ENCODE assay signal across 23 cellular contexts in genomic region chr12:75997658-75998057, GRCh38. TPM values are rescaled to one million over a fixed set of nuclear protein-coding genes. Genes with fewer than 3 reads are reported as not detected.
DNase-seq lines count a peak whose midpoint lies in the region; ATAC-seq, FAIRE-seq and TF ChIP-seq lines count a peak whose summit lies in the region.
"Had no signal": no experiment of that assay in that cellular context is flagged by ENCODE, and none has a peak within 500 bp of the region (broad histone marks: within the 10 kb centered on the region; RNA-seq: fewer than 3 reads in every experiment).

No MANE protein-coding gene starts in this region.

- H4K91ac ChIP-seq in mesenchymal stem cell (ENCODE audit: low read length), result no peak overlapping the region

- 24% methylated on average over 3 of the region's 3 CpGs for WGBS in K562 (ENCODE audit: insufficient coverage, low coverage, missing lambda C conversion rate)
- 55% methylated on average over 3 of the region's 3 CpGs for WGBS in mesenchymal stem cell

- no peak overlapping the region for H3K9ac ChIP-seq in K562 (ENCODE audit: insufficient read depth in 1 of 2, low read depth in 2 of 2, low read length in 2 of 2)
- H3K9ac ChIP-seq in mesenchymal stem cell (ENCODE audit: low read length), result peak overlapping the region; percentile 7
- H3K9ac ChIP-seq: BLaER1 had no signal

- no peak overlapping the region for H3K14ac ChIP-seq in mesenchymal stem cell (ENCODE audit: low read length in 2 of 2)

- no peaks in the 10 kb centered on the region for H3K36me3 Mint-ChIP-seq in activated naive CD8-positive, alpha-beta T cell treated with anti-CD3 and anti-CD28 coated beads, Interleukin-2, amount 50 U/mL, for 24 hours (ENCODE audit: low read depth)
- no peaks in the 10 kb centered on the region for H3K36me3 Mint-ChIP-seq in activated naive CD8-positive, alpha-beta T cell treated with anti-CD3 and anti-CD28 coated beads for 36 hours
- H3K36me3 Mint-ChIP-seq in HFFc6 (ENCODE audit: low read depth), result no peaks in the 10 kb centered on the region

- POLR2A ChIA-PET in K562 (lab: Yijun Ruan, JAX), result no interaction called here

- no peak overlapping the region for H2AK5ac ChIP-seq in mesenchymal stem cell (ENCODE audit: low read length, severe bottlenecking)

- H3K4me3 Mint-ChIP-seq in activated naive CD8-positive, alpha-beta T cell treated with anti-CD3 and anti-CD28 coated beads, Interleukin-2, amount 50 U/mL, for 24 hours, result no peak overlapping the region
- H3K4me3 Mint-ChIP-seq in activated naive CD8-positive, alpha-beta T cell treated with anti-CD3 and anti-CD28 coated beads for 36 hours, result no peak overlapping the region
- no peak overlapping the region for H3K4me3 Mint-ChIP-seq in HFFc6
- H3K4me3 Mint-ChIP-seq: CD4-positive, alpha-beta T cell; H9 had no signal

- H3K27me3 ChIP-seq in K562 (ENCODE audit: control insufficient read depth in 2 of 2, insufficient read depth in 2 of 2, low read length in 2 of 2) (no peaks in the 10 kb centered on the region), mesenchymal stem cell (ENCODE audit: control insufficient read depth in 1 of 2, insufficient read depth in 1 of 2, low read length in 2 of 2) (no peaks in the 10 kb centered on the region), H7 (ENCODE audit: control insufficient read depth, insufficient read depth, low read length) (no peaks in the 10 kb centered on the region)
- H3K27me3 ChIP-seq: BLaER1 had no signal

- in situ Hi-C loops in K562 (cut with MboI), result no loop called here

- CTCF ChIA-PET in K562 (lab: Yijun Ruan, JAX; ENCODE audit: low intra/inter-chr PET ratio), result no interaction called here

- H3K18ac ChIP-seq in mesenchymal stem cell (ENCODE audit: low read depth in 1 of 2, low read length in 2 of 2), result no peak overlapping the region

- H3K9me1 ChIP-seq in K562 (ENCODE audit: control insufficient read depth, insufficient read depth, low read length), result no peaks in the 10 kb centered on the region

- no peak overlapping the region for H3K4me2 ChIP-seq in K562 (ENCODE audit: insufficient read depth, low read length)
- H3K4me2 ChIP-seq in mesenchymal stem cell (ENCODE audit: low read length, poor library complexity, severe bottlenecking), result no peak overlapping the region
- H3K4me2 ChIP-seq: BLaER1 had no signal

- no peak overlapping the region for H2BK15ac ChIP-seq in mesenchymal stem cell (ENCODE audit: low read depth, poor library complexity, severe bottlenecking)

- TF ChIP-seq RAD21 in K562 (CRISPR knock-in tag; conservative IDR thresholded peaks at IDR 0.05 in 1 of 2, IDR thresholded peaks at IDR 0.05 in 1 of 2), result no peak

- H3K4me3 ChIP-seq in K562, result no peak overlapping the region
- no peak overlapping the region for H3K4me3 ChIP-seq in mesenchymal stem cell (ENCODE audit: insufficient read depth in 1 of 2, low read depth in 1 of 2, low read length in 2 of 2)
- no peak overlapping the region for H3K4me3 ChIP-seq in H7 (ENCODE audit: insufficient read depth, low read depth, low read length)
- H3K4me3 ChIP-seq: BLaER1 had no signal

- H3K9me3 Mint-ChIP-seq in activated naive CD8-positive, alpha-beta T cell treated with anti-CD3 and anti-CD28 coated beads, Interleukin-2, amount 50 U/mL, for 24 hours, result no peaks in the 10 kb centered on the region
- H3K9me3 Mint-ChIP-seq in activated naive CD8-positive, alpha-beta T cell treated with anti-CD3 and anti-CD28 coated beads for 36 hours, result peaks cover 2% of the 10 kb centered on the region
- H3K9me3 Mint-ChIP-seq in HFFc6, result no peaks in the 10 kb centered on the region
- H3K9me3 Mint-ChIP-seq: CD4-positive, alpha-beta T cell; H9 had no signal

- BruUV-seq in K562 (replicated peaks; lab: Mats Ljungman, UMichigan), result no TSS peak

- no peak for TF ChIP-seq CTCF in HFFc6 (IDR thresholded peaks at IDR 0.05)
- no peak for TF ChIP-seq CTCF in K562 (IDR thresholded peaks at IDR 0.05 in 2 of 3, conservative IDR thresholded peaks at IDR 0.05 in 1 of 3; ENCODE audit: insufficient read depth in 2 of 3, low read depth in 1 of 3, low read length in 3 of 3)

- H2AFZ ChIP-seq in K562 (ENCODE audit: low read depth, low read length), result 0 out of 2 replicates have a peak overlapping the region, but pooled peaks have one; percentile 28
- no peak overlapping the region for H2AFZ ChIP-seq in mesenchymal stem cell (ENCODE audit: low read depth, low read length)

- H3K9me3 ChIP-seq in K562 (replicated peaks; ENCODE audit: control insufficient read depth, insufficient read depth, low read depth, low read length) (no peaks in the 10 kb centered on the region), mesenchymal stem cell (ENCODE audit: control insufficient read depth, low read length) (no peaks in the 10 kb centered on the region)
- H3K9me3 ChIP-seq: BLaER1 had no signal

- H4K20me1 ChIP-seq in K562 (replicated peaks; ENCODE audit: control insufficient read depth, insufficient read depth, low read length), result no peaks in the 10 kb centered on the region
- H4K20me1 ChIP-seq: BLaER1 had no signal

- no peak overlapping the region for H3K4ac ChIP-seq in mesenchymal stem cell (ENCODE audit: low read depth in 1 of 2, low read length in 2 of 2)

- no peak for TF ChIP-seq EP300 in K562 (IDR thresholded peaks at IDR 0.05; ENCODE audit: low read length)

- FAIRE-seq in K562 (lab: Jason Lieb, UNC), result no peak

- H3K79me2 ChIP-seq in K562 (ENCODE audit: control insufficient read depth, insufficient read depth, low read length), result no peaks in the 10 kb centered on the region

- DNase-seq in activated naive CD8-positive, alpha-beta T cell treated with anti-CD3 and anti-CD28 coated beads, Interleukin-2, amount 50 U/mL, for 24 hours, result no peak
- DNase-seq in activated naive CD8-positive, alpha-beta T cell treated with anti-CD3 and anti-CD28 coated beads for 36 hours, result no peak
- DNase-seq in HFFc6 (no peak), K562 (ENCODE audit: extremely low read depth in 1 of 4, low spot score in 3 of 4) (no peak), mesenchymal stem cell (no peak), H7 (no peak), kidney glomerular epithelial cell (lab: John Stamatoyannopoulos, UW) (no peak)
- DNase-seq: ACHN; CD4-positive, alpha-beta T cell; COR-L47; DMS 273 treated with DMSO at 0.1 percent for 48 hours; DMS79 treated with DMSO at 0.1 percent for 48 hours; H9; MV-4-11; NCI-H1105 treated with DMSO at 0.1 percent for 48 hours; NCI-H2081; NCI-H2171 treated with DMSO at 0.1 percent for 48 hours; NCI-H524 treated with DMSO at 0.1 percent for 48 hours; NCI-H82; SHP77 had no signal

- no peak overlapping the region for H4K8ac ChIP-seq in mesenchymal stem cell (ENCODE audit: low read length)

- H3K27me3 Mint-ChIP-seq in activated naive CD8-positive, alpha-beta T cell treated with anti-CD3 and anti-CD28 coated beads, Interleukin-2, amount 50 U/mL, for 24 hours, result no peaks in the 10 kb centered on the region
- no peaks in the 10 kb centered on the region for H3K27me3 Mint-ChIP-seq in activated naive CD8-positive, alpha-beta T cell treated with anti-CD3 and anti-CD28 coated beads for 36 hours
- no peaks in the 10 kb centered on the region for H3K27me3 Mint-ChIP-seq in HFFc6 (ENCODE audit: insufficient read depth)
- H3K27me3 Mint-ChIP-seq: CD4-positive, alpha-beta T cell had no signal

- peaks cover 51% of the 10 kb centered on the region for H3K4me1 Mint-ChIP-seq in activated naive CD8-positive, alpha-beta T cell treated with anti-CD3 and anti-CD28 coated beads, Interleukin-2, amount 50 U/mL, for 24 hours
- H3K4me1 Mint-ChIP-seq in activated naive CD8-positive, alpha-beta T cell treated with anti-CD3 and anti-CD28 coated beads for 36 hours, result peaks cover 29% of the 10 kb centered on the region
- peaks cover 72% of the 10 kb centered on the region for H3K4me1 Mint-ChIP-seq in HFFc6 (ENCODE audit: low read depth)

- H3K27ac Mint-ChIP-seq in activated naive CD8-positive, alpha-beta T cell treated with anti-CD3 and anti-CD28 coated beads, Interleukin-2, amount 50 U/mL, for 24 hours, result peak overlapping the region; percentile 23
- no peak overlapping the region for H3K27ac Mint-ChIP-seq in activated naive CD8-positive, alpha-beta T cell treated with anti-CD3 and anti-CD28 coated beads for 36 hours
- H3K27ac Mint-ChIP-seq in HFFc6, result peak overlapping the region; percentile 37
- H3K27ac Mint-ChIP-seq: CD4-positive, alpha-beta T cell; H9 had no signal

- TF ChIP-seq POLR2A in K562 (conservative IDR thresholded peaks at IDR 0.05), result no peak

- H3K23ac ChIP-seq in mesenchymal stem cell (ENCODE audit: low read length in 2 of 2), result no peak overlapping the region

- H3K4me1 ChIP-seq in K562 (replicated peaks in 1 of 2; ENCODE audit: control insufficient read depth in 2 of 2, insufficient read depth in 2 of 2, low read length in 2 of 2) (peaks cover 0 to 2% of the 10 kb centered on the region in 2 experiments; a peak in 1 of 5 replicates), mesenchymal stem cell (ENCODE audit: control insufficient read depth, insufficient read depth, low read depth, low read length) (peaks cover 1% of the 10 kb centered on the region)
- H3K4me1 ChIP-seq: BLaER1 had no signal

- H3K36me3 ChIP-seq in K562 (ENCODE audit: control insufficient read depth, insufficient read depth, low read length) (no peaks in the 10 kb centered on the region), mesenchymal stem cell (ENCODE audit: control insufficient read depth in 1 of 2, insufficient read depth in 2 of 2, low read depth in 1 of 2, low read length in 2 of 2) (no peaks in the 10 kb centered on the region), H7 (replicated peaks; ENCODE audit: control insufficient read depth, insufficient read depth, low read length) (no peaks in the 10 kb centered on the region)
- H3K36me3 ChIP-seq: BLaER1 had no signal

- intact Hi-C loops in K562 (cut with micrococcal nuclease), result no loop called here

- H2BK120ac ChIP-seq in mesenchymal stem cell (ENCODE audit: low read depth, low read length), result no peak overlapping the region

- no peak overlapping the region for H2BK5ac ChIP-seq in mesenchymal stem cell (ENCODE audit: low read depth, low read length, poor library complexity, severe bottlenecking)

- ATAC-seq in activated naive CD8-positive, alpha-beta T cell treated with anti-CD3 and anti-CD28 coated beads, Interleukin-2, amount 50 U/mL, for 24 hours, result no peak
- ATAC-seq in K562, result no peak
- ATAC-seq in activated CD4-positive, CD25-positive, alpha-beta regulatory T cell treated with anti-CD3 and anti-CD28 coated beads, Interleukin-2, amount 50 U/mL, for 24 hours, result no peak

- H2BK12ac ChIP-seq in mesenchymal stem cell (ENCODE audit: low read length in 2 of 2), result no peak overlapping the region

- no peak overlapping the region for H3K27ac ChIP-seq in K562 (ENCODE audit: extremely low read depth, low read depth, low read length)
- H3K27ac ChIP-seq in mesenchymal stem cell (ENCODE audit: low read length, poor library complexity, severe bottlenecking), result no peak overlapping the region
- H3K27ac ChIP-seq: 22Rv1, BLaER1 had no signal

- H3K79me1 ChIP-seq in mesenchymal stem cell (replicated peaks; ENCODE audit: low read length, poor library complexity, severe bottlenecking), result no peaks in the 10 kb centered on the region

RNA-seq across cellular contexts. Expression of gene PHLDA1, which starts 33.9 kb away (rescaled TPM):
- 10 to 100 TPM; 41.5 to 41.9 TPM for total RNA-seq in activated naive CD8-positive, alpha-beta T cell treated with anti-CD3 and anti-CD28 coated beads for 36 hours
- total RNA-seq in HFFc6 (2021; fragmentation: NEBNext Ultra II Directional; extraction: Animal tissue kit (Norgen Biotek cat#: 25700)), result 10 to 100 TPM; 49.2 to 81.5 (median 76.2) TPM
- total RNA-seq in K562 (2011; cell fraction: chromatin; rRNA removed; ENCODE audit: low replicate concordance), result 3.4 TPM in 2 replicates
- total RNA-seq in K562 (2011; cell fraction: nucleolus; rRNA removed), result 2.1 and 4.5 TPM in 2 replicates
- total RNA-seq in K562 (2011; cell fraction: nucleoplasm; rRNA removed), result 3.4 and 6.9 TPM in 2 replicates
- 0.54 and 0.73 TPM in 2 replicates for total RNA-seq in K562 (2014; rRNA removed)
- 0.51 and 0.80 TPM in 2 replicates for total RNA-seq in K562 (2014; rRNA removed; fragmentation: Illumina TruSeq; extraction: Trizol)
- total RNA-seq in K562 (2015; rRNA removed; fragmentation: Illumina TruSeq; extraction: Trizol), result 0.33 and 0.38 TPM in 2 replicates
- 0.81 and 1.6 TPM in 2 replicates for total RNA-seq in K562 (2021)
- polyA plus RNA-seq in K562 (2011; rRNA removed), result 2.3 and 2.9 TPM in 2 replicates
- 1.9 and 4.4 TPM in 2 replicates for polyA plus RNA-seq in K562 (2011; cell fraction: cytosol; rRNA removed)
- polyA plus RNA-seq in K562 (2011; cell fraction: nucleus; rRNA removed), result 2.0 and 3.7 TPM in 2 replicates
- polyA plus RNA-seq in K562 (2012), result 1.1 and 1.7 TPM in 2 replicates
- 0.40 and 0.57 TPM in 2 replicates for polyA plus RNA-seq in K562 (2014; fragmentation: Illumina TruSeq; extraction: Trizol)
- under 1 TPM; 0.15 to 0.56 TPM for polyA plus RNA-seq in K562 (2014; fragmentation: Nextera tagmentation; extraction: Ambion mirVana)
- polyA plus RNA-seq in K562 (2014; rRNA removed), result 0.61 and 0.82 TPM in 2 replicates
- polyA minus RNA-seq in K562 (2011; rRNA and poly(A)+ RNA removed), result 3.0 and 3.2 TPM in 2 replicates
- 2.9 and 4.0 TPM in 2 replicates for polyA minus RNA-seq in K562 (2011; cell fraction: cytosol; rRNA and poly(A)+ RNA removed)
- polyA minus RNA-seq in K562 (2011; cell fraction: nucleus; rRNA and poly(A)+ RNA removed), result 4.7 and 6.1 TPM in 2 replicates
- 90.2 TPM for polyA plus RNA-seq in mesenchymal stem cell (2013, experiment 1 of 2)
- 90.9 TPM for polyA plus RNA-seq in mesenchymal stem cell (2013, experiment 2 of 2)
- total RNA-seq in H7 (2014; rRNA removed; shearing (Covaris generic)), result 16.4 and 19.7 TPM in 2 replicates
